9 cellular contexts compared by ENCODE assay signal in genomic region chr6:4848382-4849068, GRCh38.
DNase-seq lines count a peak whose midpoint lies in the region; ATAC-seq lines count a peak whose summit lies in the region.
"Had no signal": no experiment of that assay in that cellular context is flagged by ENCODE, and none has a peak within 500 bp of the region (broad histone marks: within the 10 kb centered on the region; RNA-seq: fewer than 3 reads in every experiment).

No MANE protein-coding gene starts in this region.

- no CpG with 5 or more reads among the region's 7 CpGs for WGBS in mesendoderm (ENCODE audit: extremely low coverage, insufficient coverage, low lambda C conversion rate)

- no peak overlapping the region for H4K5ac ChIP-seq in mesendoderm (ENCODE audit: low read length)

- DNase-seq in EH (ENCODE audit: low read depth) (peak; percentile 37), Karpas-422 (peak; percentile 49), cerebellar cortex (ENCODE audit: low spot score) (peak; percentile 5), mesendoderm (peak; percentile 73), NCI-H510A (lab: John Stamatoyannopoulos, UW) (no peak), superior temporal gyrus (ENCODE audit: extremely low spot score) (no peak)

- no peak overlapping the region for H3K18ac ChIP-seq in mesendoderm (ENCODE audit: low read length)

- H3K4ac ChIP-seq in mesendoderm (ENCODE audit: low read depth, low read length) = no peak overlapping the region

- H3K79me2 ChIP-seq in Karpas-422 (ENCODE audit: low read length) = no peaks in the 10 kb centered on the region
- H3K79me2 ChIP-seq in mesendoderm (ENCODE audit: control insufficient read depth, insufficient read depth, low read length) = peaks cover 51% of the 10 kb centered on the region

- peaks cover 18% of the 10 kb centered on the region for H4K20me1 ChIP-seq in Karpas-422 (ENCODE audit: insufficient read depth, low read depth, low read length)

- H2BK5ac ChIP-seq in mesendoderm (ENCODE audit: low read length) = no peak overlapping the region

- H3K23ac ChIP-seq in mesendoderm (ENCODE audit: low read length) = no peak overlapping the region

- no peak overlapping the region for H3K56ac ChIP-seq in mesendoderm (ENCODE audit: low read length)

- no peak overlapping the region for H3K4me2 ChIP-seq in Karpas-422 (ENCODE audit: low read depth, low read length, poor library complexity, severe bottlenecking)
- no peak overlapping the region for H3K4me2 ChIP-seq in mesendoderm (ENCODE audit: low read length)

- H3K27ac ChIP-seq in Karpas-422 (ENCODE audit: low read length) (no peak overlapping the region), mesendoderm (ENCODE audit: low read depth, low read length) (no peak overlapping the region)

- H4K8ac ChIP-seq in mesendoderm (ENCODE audit: low read depth, low read length) = no peak overlapping the region

- no peaks in the 10 kb centered on the region for H3K27me3 ChIP-seq in Karpas-422 (ENCODE audit: low read length)
- no peaks in the 10 kb centered on the region for H3K27me3 ChIP-seq in mesendoderm (ENCODE audit: insufficient read depth, low read length, poor library complexity)

- H3K36me3 ChIP-seq in Karpas-422 (ENCODE audit: insufficient read depth, low read length) (no peaks in the 10 kb centered on the region), mesendoderm (ENCODE audit: control insufficient read depth, insufficient read depth, low read length) (no peaks in the 10 kb centered on the region)

- H3K9me3 ChIP-seq in Karpas-422 (ENCODE audit: low read length) = no peaks in the 10 kb centered on the region; the same call in none of the 2 replicates

- no peaks in the 10 kb centered on the region for H3K9me2 ChIP-seq in Karpas-422 (replicated peaks; ENCODE audit: insufficient read depth, low read length)

- H3K4me3 ChIP-seq in Karpas-422 (ENCODE audit: low read length) (no peak overlapping the region), mesendoderm (ENCODE audit: low read length) (no peak overlapping the region)

- no peak overlapping the region for H2AFZ ChIP-seq in Karpas-422 (ENCODE audit: low read length)

- H3K4me1 ChIP-seq in Karpas-422 (ENCODE audit: low read length) (no peaks in the 10 kb centered on the region), mesendoderm (ENCODE audit: control insufficient read depth, low read depth, low read length) (no peaks in the 10 kb centered on the region)

- ATAC-seq in HG03196 (IDR thresholded peaks at IDR 0.05; ENCODE audit: unreplicated experiment) (no peak), HG03280 (IDR thresholded peaks at IDR 0.05; ENCODE audit: unreplicated experiment) (no peak)
- ATAC-seq: activated T-helper 17 cell treated with anti-CD3 and anti-CD28 coated beads, Interleukin-2, amount 50 U/mL, for 72 hours had no signal

- H2BK15ac ChIP-seq in mesendoderm (replicated peaks; ENCODE audit: low read depth) = no peak overlapping the region

- H2BK120ac ChIP-seq in mesendoderm (ENCODE audit: low read depth, low read length) = no peak overlapping the region

- no peak overlapping the region for H2AK5ac ChIP-seq in mesendoderm (ENCODE audit: low read length)

- peaks cover 21% of the 10 kb centered on the region for H3K79me1 ChIP-seq in mesendoderm (ENCODE audit: low read length)

- no peak overlapping the region for H3K9ac ChIP-seq in Karpas-422 (ENCODE audit: low read length)
- no peak overlapping the region for H3K9ac ChIP-seq in mesendoderm (ENCODE audit: low read length)

Comparison
In these comparisons a context has a peak if more than half of its experiments do, and no peak if none do; other contexts are left out.
1. DNase-seq: peak in EH (single experiment), Karpas-422 (single experiment), cerebellar cortex (single experiment) and mesendoderm (single experiment); none in NCI-H510A (single experiment) and superior temporal gyrus (single experiment).